Comparison of ENCODE assay signal across 23 cellular contexts in the genomic region with DNA sequence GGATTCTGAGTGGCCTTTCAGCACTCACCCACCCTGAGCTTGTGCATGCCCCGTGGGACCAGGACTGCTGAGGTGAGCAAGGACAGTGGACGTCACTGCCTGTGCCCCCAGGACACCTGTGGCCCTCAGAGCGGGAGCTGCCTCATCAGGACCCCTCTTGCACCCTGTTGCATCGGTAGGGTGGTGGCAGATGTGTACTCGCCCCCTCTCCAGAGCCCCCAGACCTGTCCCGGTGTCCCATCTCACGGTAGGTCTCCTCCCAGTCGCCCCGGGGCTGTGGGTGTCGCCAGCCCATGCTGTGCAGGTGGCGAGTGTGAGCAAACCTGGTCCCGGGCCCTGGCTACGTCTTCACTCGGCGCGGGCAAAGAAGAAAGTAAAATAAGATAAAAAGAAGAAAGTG.
"Had no signal": no experiment of that assay in that cellular context is flagged by ENCODE, and none has a peak within 500 bp of the region (broad histone marks: within the 10 kb centered on the region; RNA-seq: fewer than 3 reads in every experiment).

No MANE protein-coding gene starts in this region.

- H3K9ac ChIP-seq: SK-N-SH had no signal

- ATAC-seq: HepG2 had no signal

- H3K9me3 ChIP-seq: MG63, SK-N-SH had no signal

- FAIRE-seq: HepG2, RCC 7860 had no signal

- H3K4me2 ChIP-seq: SK-N-SH had no signal

- H3K36me3 ChIP-seq: MG63 had no signal

- H3K4me3 ChIP-seq: MG63 had no signal

- H3K27me3 ChIP-seq: MG63 had no signal

- DNase-seq: IMR-90, Karpas-422, KG1, MG63, NCI-H1092, NCI-H1105 treated with DMSO at 0.1 percent for 48 hours, NCI-H1436, NCI-H187, NCI-H2029, NCI-H2081 treated with DMSO at 0.1 percent for 48 hours, NCI-H2171, NCI-H226, NCI-H446, NCI-H510A, NCI-H524 treated with DMSO at 0.1 percent for 48 hours, NCI-H69, NCI-H774, RPMI8226, SHP77, SK-N-SH, SW 1271 had no signal
